ENCODE assay signal across 19 cellular contexts in the genomic region with DNA sequence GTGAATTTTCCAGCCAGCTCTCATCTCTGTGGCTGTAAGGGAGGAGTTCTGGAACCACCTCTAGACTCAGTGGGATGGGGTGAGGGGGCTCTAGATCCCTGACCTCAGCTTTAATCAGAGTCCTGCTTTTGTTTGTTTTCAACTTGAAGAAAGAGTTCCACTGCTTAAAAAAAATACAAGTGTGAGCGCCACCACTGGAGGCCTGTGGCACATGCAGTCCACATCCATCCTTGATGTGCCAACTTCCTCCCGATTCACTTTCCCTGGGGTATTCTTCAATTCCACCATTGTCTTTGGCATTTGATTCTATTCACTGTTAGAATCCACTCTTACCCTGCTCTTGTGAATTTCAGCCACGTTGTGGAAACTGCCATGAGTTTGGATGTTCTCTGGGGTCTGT.
DNase-seq lines count a peak whose midpoint lies in the region; ATAC-seq and TF ChIP-seq lines count a peak whose summit lies in the region.
"Had no signal": no experiment of that assay in that cellular context is flagged by ENCODE, and none has a peak within 500 bp of the region (broad histone marks: within the 10 kb centered on the region; RNA-seq: fewer than 3 reads in every experiment).

No MANE protein-coding gene starts in this region.

- H3K27ac ChIP-seq in 22Rv1 (no peak overlapping the region), OCI-LY7 (ENCODE audit: low read depth, low read length, poor library complexity, severe bottlenecking) (no peak overlapping the region)
- H3K27ac ChIP-seq: gastrocnemius medialis, lower lobe of right lung, pancreas had no signal

- DNase-seq in OCI-LY7 (ENCODE audit: low spot score) (no peak), fibroblast of villous mesenchyme (ENCODE audit: low read depth) (no peak), activated gamma-delta T cell treated with Interleukin-2 at 50 U/mL for 16 hours (no peak), dedifferentiated amniotic fluid mesenchymal stem cell (ENCODE audit: extremely low spot score) (no peak)
- no peak for DNase-seq in activated naive CD8-positive, alpha-beta T cell treated with anti-CD3 and anti-CD28 coated beads, Interleukin-2, amount 50 U/mL, for 24 hours
- DNase-seq: activated CD4-positive, alpha-beta T cell treated with anti-CD3 and anti-CD28 coated beads for 4 hours; activated effector memory CD4-positive, alpha-beta T cell treated with Interleukin-2 at 50 U/mL for 16 hours; amygdala; gastrocnemius medialis; lower lobe of right lung; NCI-H1930; NCI-H510A treated with DMSO at 0.1 percent for 48 hours; pancreas; stimulated activated CD4-positive, alpha-beta T cell treated with anti-CD3 and anti-CD28 coated beads, Interleukin-4, amount 100 ng/mL, for 24 hours; T1000 had no signal

- H3K27ac Mint-ChIP-seq in activated naive CD8-positive, alpha-beta T cell treated with anti-CD3 and anti-CD28 coated beads, Interleukin-2, amount 50 U/mL, for 24 hours = no peak overlapping the region

- H3K79me2 ChIP-seq in OCI-LY7 (ENCODE audit: insufficient read depth, low read depth, low read length) = no peaks in the 10 kb centered on the region

- H3K36me3 Mint-ChIP-seq in activated naive CD8-positive, alpha-beta T cell treated with anti-CD3 and anti-CD28 coated beads, Interleukin-2, amount 50 U/mL, for 24 hours (ENCODE audit: low read depth) = no peaks in the 10 kb centered on the region

- H3K9me3 Mint-ChIP-seq in activated naive CD8-positive, alpha-beta T cell treated with anti-CD3 and anti-CD28 coated beads, Interleukin-2, amount 50 U/mL, for 24 hours = no peaks in the 10 kb centered on the region

- H3K9me2 ChIP-seq in OCI-LY7 (ENCODE audit: insufficient read depth, low read length) = no peaks in the 10 kb centered on the region

- peaks cover 7% of the 10 kb centered on the region for H3K4me1 ChIP-seq in OCI-LY7 (ENCODE audit: insufficient read depth, low read length, poor library complexity, severe bottlenecking)
- H3K4me1 ChIP-seq: gastrocnemius medialis, lower lobe of right lung, pancreas had no signal

- no peak overlapping the region for H3K4me3 Mint-ChIP-seq in activated naive CD8-positive, alpha-beta T cell treated with anti-CD3 and anti-CD28 coated beads, Interleukin-2, amount 50 U/mL, for 24 hours

- BruUV-seq in OCI-LY7 (replicated peaks; lab: Mats Ljungman, UMichigan) = no TSS peak

- intact Hi-C loops in OCI-LY7 (cut with micrococcal nuclease; ENCODE audit: unreplicated experiment) = no loop called here

- TF ChIP-seq CTCF in 22Rv1 (IDR thresholded peaks at IDR 0.05) = peak; percentile 46
- peak; percentile 31 for TF ChIP-seq CTCF in GM12873 (IDR thresholded peaks at IDR 0.05; ENCODE audit: insufficient read depth, low read depth, low read length, missing control alignments)
- peak; percentile 58 for TF ChIP-seq CTCF in OCI-LY7 (conservative IDR thresholded peaks at IDR 0.05; ENCODE audit: low read length)
- TF ChIP-seq CTCF in fibroblast of villous mesenchyme (IDR thresholded peaks at IDR 0.05; ENCODE audit: insufficient read depth, low read depth, low read length) = peak; percentile 16

- ATAC-seq in HG03139 (IDR thresholded peaks at IDR 0.05; ENCODE audit: unreplicated experiment) = no peak
- no peak for ATAC-seq in activated naive CD8-positive, alpha-beta T cell treated with anti-CD3 and anti-CD28 coated beads, Interleukin-2, amount 50 U/mL, for 24 hours
- ATAC-seq: gastrocnemius medialis, GM12878, lower lobe of right lung, pancreas had no signal

- no peak overlapping the region for H3K4me2 ChIP-seq in OCI-LY7 (ENCODE audit: low read length)

- peaks cover 3% of the 10 kb centered on the region for H3K27me3 Mint-ChIP-seq in activated naive CD8-positive, alpha-beta T cell treated with anti-CD3 and anti-CD28 coated beads, Interleukin-2, amount 50 U/mL, for 24 hours

- no peak overlapping the region for H2AFZ ChIP-seq in OCI-LY7 (ENCODE audit: low read length)

- POLR2A ChIA-PET in OCI-LY7 (lab: Charles Lee) = interaction anchor here (0.5 to 0.7 kb wide), 2 partner anchors 32 to 92 kb away, joined by 3 to 5 read pairs; no protein-coding TSS in a partner anchor

- no peaks in the 10 kb centered on the region for H3K4me1 Mint-ChIP-seq in activated naive CD8-positive, alpha-beta T cell treated with anti-CD3 and anti-CD28 coated beads, Interleukin-2, amount 50 U/mL, for 24 hours

- H3K36me3 ChIP-seq in OCI-LY7 (ENCODE audit: insufficient read depth, low read length) = no peaks in the 10 kb centered on the region
- H3K36me3 ChIP-seq: gastrocnemius medialis, lower lobe of right lung, pancreas had no signal

- H4K20me1 ChIP-seq in OCI-LY7 (ENCODE audit: insufficient read depth, low read length) = no peaks in the 10 kb centered on the region

- CTCF ChIA-PET in OCI-LY7 (lab: Charles Lee; ENCODE audit: unreplicated experiment) = no interaction called here

- H3K9me3 ChIP-seq in OCI-LY7 (ENCODE audit: low read length) = no peaks in the 10 kb centered on the region
- H3K9me3 ChIP-seq: gastrocnemius medialis, lower lobe of right lung, pancreas had no signal

- no peak overlapping the region for H3K4me3 ChIP-seq in OCI-LY7 (ENCODE audit: low read depth, low read length, poor library complexity, severe bottlenecking)
- no peak overlapping the region for H3K4me3 ChIP-seq in fibroblast of villous mesenchyme (ENCODE audit: low read depth, low read length)
- H3K4me3 ChIP-seq: gastrocnemius medialis, GM12878, lower lobe of right lung, pancreas had no signal
